8 cellular contexts compared by ENCODE assay signal in the genomic region with DNA sequence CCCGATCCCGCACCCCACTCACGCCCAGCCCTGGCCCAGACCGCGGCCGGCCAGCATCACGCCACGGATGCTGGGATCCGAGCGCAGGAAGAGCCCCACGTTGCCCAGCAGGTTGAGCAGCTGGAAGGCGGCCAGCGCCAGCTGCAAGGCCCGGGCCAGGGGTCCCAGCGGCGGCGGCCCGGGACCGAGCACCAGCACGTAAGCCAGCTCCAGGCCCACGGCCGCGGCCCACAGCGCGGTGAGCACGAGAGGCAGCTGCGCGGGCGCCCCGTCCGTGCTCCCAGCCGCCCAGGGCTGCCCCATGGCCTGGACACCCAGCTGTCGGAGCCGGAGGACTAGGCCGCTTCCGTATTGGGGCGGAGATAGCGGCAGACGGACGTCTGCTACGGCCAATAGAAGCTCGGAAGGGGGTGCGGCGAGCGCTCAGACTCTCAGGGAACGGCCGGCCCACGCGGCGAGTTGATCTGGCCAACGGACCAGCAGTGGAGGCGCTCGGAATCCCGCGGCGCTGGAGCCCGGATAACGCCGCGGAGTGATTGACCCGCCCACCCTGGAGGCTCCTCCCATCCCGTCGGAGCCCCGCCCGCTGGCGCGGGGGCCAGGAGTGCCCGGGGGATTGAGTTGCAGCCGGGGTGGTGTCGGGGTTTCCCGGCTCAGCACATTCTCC. TPM values are rescaled to one million over a fixed set of nuclear protein-coding genes. Genes with fewer than 3 reads are reported as not detected.
A peak's percentile ranks its signal among the peaks of the same experiment; 100 is the strongest.
DNase-seq lines count a peak whose midpoint lies in the region; ATAC-seq and TF ChIP-seq lines count a peak whose summit lies in the region.

A gene with protein sequence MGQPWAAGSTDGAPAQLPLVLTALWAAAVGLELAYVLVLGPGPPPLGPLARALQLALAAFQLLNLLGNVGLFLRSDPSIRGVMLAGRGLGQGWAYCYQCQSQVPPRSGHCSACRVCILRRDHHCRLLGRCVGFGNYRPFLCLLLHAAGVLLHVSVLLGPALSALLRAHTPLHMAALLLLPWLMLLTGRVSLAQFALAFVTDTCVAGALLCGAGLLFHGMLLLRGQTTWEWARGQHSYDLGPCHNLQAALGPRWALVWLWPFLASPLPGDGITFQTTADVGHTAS (minus strand): TSS at position 348 of the 667 bp plus-strand sequence. CDS start 45 bp downstream, at position 303.

- H3K36me3 ChIP-seq in colonic mucosa, result no peaks in the 10 kb centered on the region

- peak within 1 kb of the TSS; percentile 76 for H3K4me3 Mint-ChIP-seq in activated CD4-positive, alpha-beta T cell treated with anti-CD3 and anti-CD28 coated beads for 36 hours

- peaks cover 12% of the 10 kb centered on the region for H3K4me1 ChIP-seq in colonic mucosa

- H3K27me3 Mint-ChIP-seq in activated CD4-positive, alpha-beta T cell treated with anti-CD3 and anti-CD28 coated beads for 36 hours, result peaks cover 5% of the 10 kb centered on the region

- TF ChIP-seq CTCF in colonic mucosa (IDR thresholded peaks at IDR 0.05), result no peak

- H3K27ac ChIP-seq in colonic mucosa, result peak within 1 kb of the TSS; percentile 70

- peaks cover 4% of the 10 kb centered on the region for H3K36me3 Mint-ChIP-seq in activated CD4-positive, alpha-beta T cell treated with anti-CD3 and anti-CD28 coated beads for 36 hours (ENCODE audit: low read depth)

- CTCF ChIA-PET in activated CD4-positive, alpha-beta T cell treated with anti-CD3 and anti-CD28 coated beads for 36 hours (lab: Charles Lee), result interaction anchor here (0.6 to 1.5 kb wide), 13 partner anchors 9 to 1107 kb away, joined by 3 to 5 read pairs (median 3); a partner anchor contains a TSS

- H3K9ac ChIP-seq in colonic mucosa (ENCODE audit: low read depth in 2 of 2, low read length in 2 of 2), result peak within 1 kb of the TSS; percentile 76 to 95

- POLR2A ChIA-PET in activated CD4-positive, alpha-beta T cell treated with anti-CD3 and anti-CD28 coated beads for 36 hours (lab: Charles Lee), result interaction anchor here (0.6 to 2.4 kb wide), 5 partner anchors 92 to 133 kb away, joined by 3 to 7 read pairs (median 4); no protein-coding TSS in a partner anchor

- intact Hi-C loops in activated CD4-positive, alpha-beta T cell treated with anti-CD3 and anti-CD28 coated beads for 36 hours (cut with DNase I, micrococcal nuclease), result loop anchor here (1.0 to 2.0 kb wide), 15 partner anchors 33 to 573 kb away; a partner anchor contains a TSS
- intact Hi-C loops in colonic mucosa (cut with DNase I), result no loop called here

- H3K27me3 ChIP-seq in colonic mucosa, result no peaks in the 10 kb centered on the region

- H3K9me3 Mint-ChIP-seq in activated CD4-positive, alpha-beta T cell treated with anti-CD3 and anti-CD28 coated beads for 36 hours (ENCODE audit: low read depth), result no peaks in the 10 kb centered on the region

- no peaks in the 10 kb centered on the region for H3K9me3 ChIP-seq in colonic mucosa

- peak; percentile 99 for DNase-seq in AG20443 (ENCODE audit: low spot score)
- DNase-seq in NCI-H510A (lab: John Stamatoyannopoulos, UW), result peak; percentile 93
- peak; percentile 95 for DNase-seq in activated CD4-positive, alpha-beta T cell treated with anti-CD3 and anti-CD28 coated beads for 36 hours
- peak; percentile 97 for DNase-seq in colonic mucosa
- DNase-seq in kidney tubule cell (ENCODE audit: low spot score), result peak; percentile 98
- DNase-seq in stimulated activated CD4-positive, alpha-beta T cell treated with anti-CD3 and anti-CD28 coated beads, Interleukin-1b, Interleukin-23, amount 100 ng/mL, for 24 hours (ENCODE audit: low read depth in 4 of 4, low spot score in 1 of 4), result peak; percentile 62 to 91 (median 74)

- peaks cover 20% of the 10 kb centered on the region for H3K4me1 Mint-ChIP-seq in activated CD4-positive, alpha-beta T cell treated with anti-CD3 and anti-CD28 coated beads for 36 hours

- peak within 1 kb of the TSS; percentile 88 for H3K4me3 ChIP-seq in colonic mucosa

- H3K27ac Mint-ChIP-seq in activated CD4-positive, alpha-beta T cell treated with anti-CD3 and anti-CD28 coated beads for 36 hours, result peak within 1 kb of the TSS; percentile 67

- ATAC-seq in GM19043 (IDR thresholded peaks at IDR 0.05; ENCODE audit: low read depth, unreplicated experiment), result peak; percentile 78
- peak; percentile 85 for ATAC-seq in HG03432 (IDR thresholded peaks at IDR 0.05; ENCODE audit: unreplicated experiment)
- ATAC-seq in activated CD4-positive, alpha-beta T cell treated with anti-CD3 and anti-CD28 coated beads for 36 hours, result peak; percentile 94

RNA-seq across cellular contexts. Expression of the gene that starts here (rescaled TPM):
- 10 to 100 TPM in 1 of 2 experiments, 1 to 10 TPM in 1; 9.7 to 11.3 TPM for total RNA-seq in activated CD4-positive, alpha-beta T cell treated with anti-CD3 and anti-CD28 coated beads for 36 hours
- total RNA-seq in colonic mucosa, result 10 to 100 TPM in 1 of 2 donors, 1 to 10 TPM in 1; 7.7 to 10.7 TPM

Comparison
In these comparisons a context has a peak if more than half of its experiments do, and no peak if none do; other contexts are left out.
1. Peak in every context shown above with its lines: DNase-seq, ATAC-seq, H3K4me3 ChIP-seq and H3K27ac ChIP-seq.